1 cellular context compared by ENCODE assay signal in genomic region chr9:129351642-129352151, GRCh38.
TF ChIP-seq lines count a peak whose summit lies in the region.

No MANE protein-coding gene starts in this region.

TF ChIP-seq in A549, 52 proteins besides CTCF, POLR2A, EP300 and RAD21 (continued from another document):
- TF ChIP-seq REST (IDR thresholded peaks at IDR 0.05) (no peak), CHD4 (IDR thresholded peaks at IDR 0.05; ENCODE audit: borderline replicate concordance) (no peak)
